ENCODE assay signal across 20 cellular contexts in the genomic region with DNA sequence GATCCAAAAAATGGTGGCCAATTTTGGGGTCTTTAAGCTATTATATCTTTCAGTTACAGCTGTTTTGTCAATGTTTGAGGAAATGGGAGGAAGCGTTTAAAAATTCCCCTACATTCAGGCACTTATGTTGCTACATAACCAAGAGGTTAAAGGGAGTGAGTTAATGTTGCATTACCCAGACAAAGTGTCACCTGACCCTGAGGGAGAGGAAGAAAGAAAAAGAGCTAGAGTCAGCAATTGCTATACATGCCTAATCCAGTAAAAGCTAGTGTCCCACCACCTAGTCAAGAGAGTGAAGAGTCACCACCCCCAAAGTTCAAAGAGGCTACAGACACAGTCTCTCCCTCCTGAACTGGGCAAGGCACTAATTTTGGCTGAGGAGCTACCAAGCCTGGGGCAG.
DNase-seq lines count a peak whose midpoint lies in the region; ATAC-seq, FAIRE-seq and TF ChIP-seq lines count a peak whose summit lies in the region.
"Had no signal": no experiment of that assay in that cellular context is flagged by ENCODE, and none has a peak within 500 bp of the region (broad histone marks: within the 10 kb centered on the region; RNA-seq: fewer than 3 reads in every experiment).

No MANE protein-coding gene starts in this region.

- H3K9me3 Mint-ChIP-seq in neural progenitor cell, result no peaks in the 10 kb centered on the region

- H3K36me3 Mint-ChIP-seq in neural progenitor cell, result peaks cover 3% of the 10 kb centered on the region
- H3K36me3 Mint-ChIP-seq: CD14-positive monocyte had no signal

- H3K4me3 ChIP-seq in OCI-LY3 (ENCODE audit: low read length) (no peak overlapping the region), endothelial cell of umbilical vein (replicated peaks in 1 of 3; ENCODE audit: insufficient read depth in 1 of 3, low read depth in 1 of 3, low read length in 3 of 3) (no peak overlapping the region), neural progenitor cell (no peak overlapping the region)
- H3K4me3 ChIP-seq: GM12878, SK-N-MC had no signal

- no peaks in the 10 kb centered on the region for H3K4me1 Mint-ChIP-seq in neural progenitor cell
- H3K4me1 Mint-ChIP-seq: CD14-positive monocyte had no signal

- H3K27me3 ChIP-seq in OCI-LY3 (ENCODE audit: low read depth, low read length) (no peaks in the 10 kb centered on the region), endothelial cell of umbilical vein (ENCODE audit: control insufficient read depth in 2 of 2, insufficient read depth in 2 of 2, low read length in 2 of 2) (peaks cover 0 to 1% of the 10 kb centered on the region in 2 experiments), neural progenitor cell (no peaks in the 10 kb centered on the region)

- H3K4me1 ChIP-seq in OCI-LY3 (ENCODE audit: low read length) (peaks cover 7% of the 10 kb centered on the region), endothelial cell of umbilical vein (ENCODE audit: control insufficient read depth, extremely low read depth, insufficient read depth, low read length) (no peaks in the 10 kb centered on the region), neural progenitor cell (peaks cover 12% of the 10 kb centered on the region)

- peaks cover 3% of the 10 kb centered on the region for H3K27me3 Mint-ChIP-seq in neural progenitor cell (ENCODE audit: insufficient read depth, low read depth)

- no peak for TF ChIP-seq POLR2A in endothelial cell of umbilical vein (IDR thresholded peaks at IDR 0.05; ENCODE audit: low read depth, low read length)

- dilution Hi-C loops in endothelial cell of umbilical vein (cut with MboI; ENCODE audit: extremely low pct_ligation_motif_present, low sequenced_read_pairs), result no loop called here

- DNase-seq in SKM-1 treated with dmso at 0.1 percent for 144 hours (lab: John Stamatoyannopoulos, UW; ENCODE audit: unreplicated experiment), result peak; percentile 1
- DNase-seq in SKM-1 (lab: John Stamatoyannopoulos, UW; ENCODE audit: unreplicated experiment), result no peak
- DNase-seq in endothelial cell of umbilical vein (ENCODE audit: low read depth, low spot score), result no peak
- DNase-seq in neural progenitor cell (ENCODE audit: low spot score), result no peak
- no peak for DNase-seq in Right ventricle myocardium superior
- no peak for DNase-seq in activated T-cell treated with anti-CD3 and anti-CD28 coated beads, Interleukin-2, amount 50 U/mL, for 1 hour
- DNase-seq: 8988T, AML-193, H7, KG1, NCI-H1417, NCI-H1694 treated with DMSO at 0.1 percent for 48 hours, NCI-H2081 treated with DMSO at 0.1 percent for 48 hours, NCI-H526, PC-3, SHP77 had no signal

- no peak overlapping the region for H3K4me3 Mint-ChIP-seq in neural progenitor cell
- H3K4me3 Mint-ChIP-seq: CD14-positive monocyte had no signal

- POLR2A ChIA-PET in endothelial cell of umbilical vein (lab: Charles Lee), result no interaction called here

- H3K9me3 ChIP-seq in OCI-LY3 (ENCODE audit: insufficient read depth, low read length) (no peaks in the 10 kb centered on the region), endothelial cell of umbilical vein (replicated peaks; ENCODE audit: control insufficient read depth, insufficient read depth, low read length) (no peaks in the 10 kb centered on the region), neural progenitor cell (ENCODE audit: low read depth) (no peaks in the 10 kb centered on the region)

- H3K4me2 ChIP-seq in OCI-LY3 (ENCODE audit: low read length), result no peak overlapping the region
- no peak overlapping the region for H3K4me2 ChIP-seq in endothelial cell of umbilical vein (ENCODE audit: insufficient read depth, low read length)
- H3K4me2 ChIP-seq in neural progenitor cell, result no peak overlapping the region

- H3K79me2 ChIP-seq in OCI-LY3 (ENCODE audit: low read length) (no peaks in the 10 kb centered on the region), endothelial cell of umbilical vein (ENCODE audit: control insufficient read depth, insufficient read depth, low read length) (no peaks in the 10 kb centered on the region), neural progenitor cell (ENCODE audit: low read depth) (peaks cover 4% of the 10 kb centered on the region)

- no peaks in the 10 kb centered on the region for H3K36me3 ChIP-seq in OCI-LY3 (replicated peaks; ENCODE audit: low read depth, low read length)
- H3K36me3 ChIP-seq in endothelial cell of umbilical vein (ENCODE audit: control insufficient read depth in 2 of 2, extremely low read depth in 1 of 2, insufficient read depth in 2 of 2, low read length in 2 of 2), result no peaks in the 10 kb centered on the region
- H3K36me3 ChIP-seq in neural progenitor cell, result no peaks in the 10 kb centered on the region

- no peaks in the 10 kb centered on the region for H3F3A ChIP-seq in neural progenitor cell (ENCODE audit: low read depth)

- no peak for TF ChIP-seq CTCF in OCI-LY3 (IDR thresholded peaks at IDR 0.05; ENCODE audit: low read depth, low read length)
- no peak for TF ChIP-seq CTCF in endothelial cell of umbilical vein (IDR thresholded peaks at IDR 0.05; ENCODE audit: extremely low read depth in 1 of 2, insufficient read depth in 1 of 2, low read depth in 1 of 2, low read length in 2 of 2)
- no peak for TF ChIP-seq CTCF in neural progenitor cell (IDR thresholded peaks at IDR 0.05)

- no TSS peak for BruUV-seq in endothelial cell of umbilical vein (replicated peaks; lab: Mats Ljungman, UMichigan)

- H3K27ac ChIP-seq in OCI-LY3 (ENCODE audit: low read length) (no peak overlapping the region), endothelial cell of umbilical vein (ENCODE audit: insufficient read depth, low read depth, low read length) (no peak overlapping the region), neural progenitor cell (no peak overlapping the region)
- H3K27ac ChIP-seq: SK-N-MC had no signal

- peak; percentile 33 for FAIRE-seq in endothelial cell of umbilical vein (lab: Jason Lieb, UNC)
- FAIRE-seq: GM12878 had no signal

- CTCF ChIA-PET in endothelial cell of umbilical vein (lab: Charles Lee), result interaction anchor here (0.6 to 1.7 kb wide), 3 partner anchors 11 to 1158 kb away, joined by 3 to 9 read pairs (median 3); no protein-coding TSS in a partner anchor

- intact Hi-C loops in endothelial cell of umbilical vein (cut with micrococcal nuclease), result no loop called here
- intact Hi-C loops in Right ventricle myocardium superior (cut with DNase I), result no loop called here

- ATAC-seq in Right ventricle myocardium superior (ENCODE audit: poor library complexity), result no peak
- ATAC-seq: GM12878, PC-3 had no signal

- H4K20me1 ChIP-seq in OCI-LY3 (ENCODE audit: insufficient read depth, low read length) (no peaks in the 10 kb centered on the region), endothelial cell of umbilical vein (replicated peaks; ENCODE audit: control insufficient read depth, extremely low read depth, insufficient read depth, low read length) (no peaks in the 10 kb centered on the region), neural progenitor cell (ENCODE audit: low read depth) (no peaks in the 10 kb centered on the region)

- H3K9me1 ChIP-seq in endothelial cell of umbilical vein (replicated peaks; ENCODE audit: control insufficient read depth, extremely low read depth, insufficient read depth, low read length), result no peaks in the 10 kb centered on the region

- H3K27ac Mint-ChIP-seq in neural progenitor cell, result no peak overlapping the region

- H2AFZ ChIP-seq in OCI-LY3 (ENCODE audit: low read depth, low read length) (peak overlapping the region; percentile 33; the same call in 1 of the 2 replicates), endothelial cell of umbilical vein (ENCODE audit: low read depth, low read length) (no peak overlapping the region), neural progenitor cell (replicated peaks) (no peak overlapping the region)

- H3K9ac ChIP-seq in OCI-LY3 (ENCODE audit: low read length), result no peak overlapping the region
- no peak overlapping the region for H3K9ac ChIP-seq in endothelial cell of umbilical vein (replicated peaks; ENCODE audit: extremely low read depth, insufficient read depth, low read length)
- H3K9ac ChIP-seq in neural progenitor cell, result no peak overlapping the region

TF ChIP-seq in endothelial cell of umbilical vein, 7 proteins besides CTCF, POLR2A, EP300 and RAD21:
- TF ChIP-seq GATA2 (IDR thresholded peaks at IDR 0.05; ENCODE audit: insufficient read depth, insufficient read length, low read depth, low read length), result no peak
- no peak for TF ChIP-seq POLR2AphosphoS5 (IDR thresholded peaks at IDR 0.05; ENCODE audit: insufficient read depth, low read depth, low read length)
- TF ChIP-seq JUN (IDR thresholded peaks at IDR 0.05; ENCODE audit: borderline replicate concordance, insufficient read depth, insufficient read length, low read depth), result no peak
- TF ChIP-seq EZH2 (IDR thresholded peaks at IDR 0.05; ENCODE audit: borderline replicate concordance, low read depth, low read length, severe bottlenecking), result no peak
- TF ChIP-seq, protein P1, sequence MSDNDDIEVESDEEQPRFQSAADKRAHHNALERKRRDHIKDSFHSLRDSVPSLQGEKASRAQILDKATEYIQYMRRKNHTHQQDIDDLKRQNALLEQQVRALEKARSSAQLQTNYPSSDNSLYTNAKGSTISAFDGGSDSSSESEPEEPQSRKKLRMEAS (IDR thresholded peaks at IDR 0.05; ENCODE audit: insufficient read depth, insufficient read length), result no peak
- TF ChIP-seq FOS (IDR thresholded peaks at IDR 0.05; ENCODE audit: borderline replicate concordance, insufficient read depth, low read length), result no peak
- no peak for TF ChIP-seq MYC (IDR thresholded peaks at IDR 0.05; ENCODE audit: low read depth, low read length)
